ENCODE assay signal across 1 cellular context in the genomic region with DNA sequence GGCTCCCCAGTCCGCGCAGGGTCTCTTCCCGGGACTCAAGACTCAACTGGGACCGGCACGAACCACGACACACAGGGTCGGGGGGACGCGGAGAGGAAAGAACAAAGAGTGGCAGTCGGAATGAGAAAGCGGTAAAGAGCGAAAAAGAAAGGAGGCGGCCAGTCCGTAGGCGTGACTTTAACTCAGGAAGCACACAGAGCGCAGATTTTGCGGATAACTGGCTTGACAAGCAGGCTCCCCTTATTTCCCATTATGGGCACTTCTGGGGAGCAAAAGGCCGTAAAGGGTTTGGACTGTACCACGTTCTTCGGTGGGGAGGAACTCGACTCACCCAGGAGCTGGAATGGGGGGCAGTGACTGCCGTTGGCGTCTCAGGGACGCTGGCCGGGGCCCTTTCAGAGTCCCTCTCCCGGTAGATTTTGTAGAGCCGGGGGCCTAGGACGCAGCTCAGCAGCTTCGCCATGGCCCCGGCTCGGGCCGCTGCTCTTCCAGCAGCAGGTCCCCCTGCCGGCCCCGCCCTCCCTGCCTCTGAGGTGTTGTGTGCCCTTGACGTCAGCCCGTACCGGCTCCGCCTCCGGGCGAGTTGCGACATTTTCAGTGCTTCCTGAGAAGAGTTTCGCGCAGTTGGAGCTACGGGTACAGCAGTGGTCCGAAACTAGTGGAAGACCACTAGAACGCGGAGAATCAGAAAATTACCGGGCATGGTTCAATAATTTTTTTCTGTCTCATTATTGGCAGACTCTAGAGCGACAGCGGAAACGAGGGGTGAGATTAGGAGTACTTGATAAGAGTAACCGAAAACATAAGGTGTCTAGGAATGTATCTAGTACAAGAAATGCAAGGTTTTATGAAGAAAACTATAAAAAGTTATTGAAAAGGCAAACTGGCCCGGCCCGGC.
TF ChIP-seq lines count a peak whose summit lies in the region.

A gene (minus strand): TSS at position 506 of the 898 bp plus-strand sequence. CDS start 43 bp downstream, at position 463.

TF ChIP-seq in HEK293, 187 proteins besides CTCF, POLR2A, EP300 and RAD21 (continued from another document and continues in another):
- TF ChIP-seq, protein P1, sequence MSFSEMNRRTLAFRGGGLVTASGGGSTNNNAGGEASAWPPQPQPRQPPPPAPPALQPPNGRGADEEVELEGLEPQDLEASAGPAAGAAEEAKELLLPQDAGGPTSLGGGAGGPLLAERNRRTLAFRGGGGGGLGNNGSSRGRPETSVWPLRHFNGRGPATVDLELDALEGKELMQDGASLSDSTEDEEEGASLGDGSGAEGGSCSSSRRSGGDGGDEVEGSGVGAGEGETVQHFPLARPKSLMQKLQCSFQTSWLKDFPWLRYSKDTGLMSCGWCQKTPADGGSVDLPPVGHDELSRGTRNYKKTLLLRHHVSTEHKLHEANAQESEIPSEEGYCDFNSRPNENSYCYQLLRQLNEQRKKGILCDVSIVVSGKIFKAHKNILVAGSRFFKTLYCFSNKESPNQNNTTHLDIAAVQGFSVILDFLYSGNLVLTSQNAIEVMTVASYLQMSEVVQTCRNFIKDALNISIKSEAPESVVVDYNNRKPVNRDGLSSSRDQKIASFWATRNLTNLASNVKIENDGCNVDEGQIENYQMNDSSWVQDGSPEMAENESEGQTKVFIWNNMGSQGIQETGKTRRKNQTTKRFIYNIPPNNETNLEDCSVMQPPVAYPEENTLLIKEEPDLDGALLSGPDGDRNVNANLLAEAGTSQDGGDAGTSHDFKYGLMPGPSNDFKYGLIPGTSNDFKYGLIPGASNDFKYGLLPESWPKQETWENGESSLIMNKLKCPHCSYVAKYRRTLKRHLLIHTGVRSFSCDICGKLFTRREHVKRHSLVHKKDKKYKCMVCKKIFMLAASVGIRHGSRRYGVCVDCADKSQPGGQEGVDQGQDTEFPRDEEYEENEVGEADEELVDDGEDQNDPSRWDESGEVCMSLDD (tag by site-specific recombination; IDR thresholded peaks at IDR 0.05) = 0 out of 2 replicates have a peak, but pooled peaks have one; percentile 39
- TF ChIP-seq KLF1 (tag by site-specific recombination; IDR thresholded peaks at IDR 0.05) = no peak; the same call in 1 of the 2 replicates
- TF ChIP-seq SP2 (tag by site-specific recombination; IDR thresholded peaks at IDR 0.05) = peak; percentile 53
- TF ChIP-seq ZNF426 (tag by site-specific recombination; IDR thresholded peaks at IDR 0.05) = no peak
- TF ChIP-seq ZNF629 (tag by site-specific recombination; IDR thresholded peaks at IDR 0.05) = peak; percentile 97
- TF ChIP-seq ZNF544 (tag by site-specific recombination; IDR thresholded peaks at IDR 0.05) = no peak
- TF ChIP-seq, protein P2, sequence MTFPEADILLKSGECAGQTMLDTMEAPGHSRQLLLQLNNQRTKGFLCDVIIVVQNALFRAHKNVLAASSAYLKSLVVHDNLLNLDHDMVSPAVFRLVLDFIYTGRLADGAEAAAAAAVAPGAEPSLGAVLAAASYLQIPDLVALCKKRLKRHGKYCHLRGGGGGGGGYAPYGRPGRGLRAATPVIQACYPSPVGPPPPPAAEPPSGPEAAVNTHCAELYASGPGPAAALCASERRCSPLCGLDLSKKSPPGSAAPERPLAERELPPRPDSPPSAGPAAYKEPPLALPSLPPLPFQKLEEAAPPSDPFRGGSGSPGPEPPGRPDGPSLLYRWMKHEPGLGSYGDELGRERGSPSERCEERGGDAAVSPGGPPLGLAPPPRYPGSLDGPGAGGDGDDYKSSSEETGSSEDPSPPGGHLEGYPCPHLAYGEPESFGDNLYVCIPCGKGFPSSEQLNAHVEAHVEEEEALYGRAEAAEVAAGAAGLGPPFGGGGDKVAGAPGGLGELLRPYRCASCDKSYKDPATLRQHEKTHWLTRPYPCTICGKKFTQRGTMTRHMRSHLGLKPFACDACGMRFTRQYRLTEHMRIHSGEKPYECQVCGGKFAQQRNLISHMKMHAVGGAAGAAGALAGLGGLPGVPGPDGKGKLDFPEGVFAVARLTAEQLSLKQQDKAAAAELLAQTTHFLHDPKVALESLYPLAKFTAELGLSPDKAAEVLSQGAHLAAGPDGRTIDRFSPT (tag by site-specific recombination; IDR thresholded peaks at IDR 0.05) = no peak
- 0 out of 2 replicates have a peak, but pooled peaks have one; percentile 33 for TF ChIP-seq GLIS2 (tag by site-specific recombination; IDR thresholded peaks at IDR 0.05)
- no peak for TF ChIP-seq ZNF404 (tag by site-specific recombination; IDR thresholded peaks at IDR 0.05)
- no peak for TF ChIP-seq GLI4 (tag by site-specific recombination; IDR thresholded peaks at IDR 0.05)
- TF ChIP-seq ZNF621 (tag by site-specific recombination; IDR thresholded peaks at IDR 0.05) = no peak
- TF ChIP-seq ZBTB8A (tag by site-specific recombination; IDR thresholded peaks at IDR 0.05) = 0 out of 2 replicates have a peak, but pooled peaks have one; percentile 30
- TF ChIP-seq ZNF585B (tag by site-specific recombination; IDR thresholded peaks at IDR 0.05) = no peak
- peak; percentile 58; the same call in 1 of the 2 replicates for TF ChIP-seq KLF16 (tag by site-specific recombination; IDR thresholded peaks at IDR 0.05)
- no peak for TF ChIP-seq ZNF248 (tag by site-specific recombination; IDR thresholded peaks at IDR 0.05)
- peak; percentile 65 for TF ChIP-seq YY1 (tag by site-specific recombination; IDR thresholded peaks at IDR 0.05)
- TF ChIP-seq ZBTB21 (tag by site-specific recombination; IDR thresholded peaks at IDR 0.05) = peak; percentile 95
- 0 out of 2 replicates have a peak, but pooled peaks have one; percentile 48 for TF ChIP-seq MZF1 (tag by site-specific recombination; IDR thresholded peaks at IDR 0.05; ENCODE audit: borderline replicate concordance)
- TF ChIP-seq ZFP37 (tag by site-specific recombination; IDR thresholded peaks at IDR 0.05) = 0 out of 2 replicates have a peak, but pooled peaks have one; percentile 67
- TF ChIP-seq MEIS1 (CRISPR knock-in tag; IDR thresholded peaks at IDR 0.05; ENCODE audit: borderline replicate concordance) = no peak
- TF ChIP-seq ZBTB48 (tag by site-specific recombination; IDR thresholded peaks at IDR 0.05) = peak; percentile 50; the same call in 1 of the 2 replicates
- TF ChIP-seq ZNF112 (tag by site-specific recombination; IDR thresholded peaks at IDR 0.05) = no peak
- TF ChIP-seq, protein P3, sequence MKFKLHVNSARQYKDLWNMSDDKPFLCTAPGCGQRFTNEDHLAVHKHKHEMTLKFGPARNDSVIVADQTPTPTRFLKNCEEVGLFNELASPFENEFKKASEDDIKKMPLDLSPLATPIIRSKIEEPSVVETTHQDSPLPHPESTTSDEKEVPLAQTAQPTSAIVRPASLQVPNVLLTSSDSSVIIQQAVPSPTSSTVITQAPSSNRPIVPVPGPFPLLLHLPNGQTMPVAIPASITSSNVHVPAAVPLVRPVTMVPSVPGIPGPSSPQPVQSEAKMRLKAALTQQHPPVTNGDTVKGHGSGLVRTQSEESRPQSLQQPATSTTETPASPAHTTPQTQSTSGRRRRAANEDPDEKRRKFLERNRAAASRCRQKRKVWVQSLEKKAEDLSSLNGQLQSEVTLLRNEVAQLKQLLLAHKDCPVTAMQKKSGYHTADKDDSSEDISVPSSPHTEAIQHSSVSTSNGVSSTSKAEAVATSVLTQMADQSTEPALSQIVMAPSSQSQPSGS (tag by site-specific recombination; IDR thresholded peaks at IDR 0.05; ENCODE audit: low read depth) = peak; percentile 83
- TF ChIP-seq KLF10 (tag by site-specific recombination; IDR thresholded peaks at IDR 0.05) = peak; percentile 80
- TF ChIP-seq ZNF624 (tag by site-specific recombination; IDR thresholded peaks at IDR 0.05) = no peak
- peak; percentile 55; the same call in 1 of the 2 replicates for TF ChIP-seq ZNF24 (tag by site-specific recombination; IDR thresholded peaks at IDR 0.05)
- TF ChIP-seq, protein P4, sequence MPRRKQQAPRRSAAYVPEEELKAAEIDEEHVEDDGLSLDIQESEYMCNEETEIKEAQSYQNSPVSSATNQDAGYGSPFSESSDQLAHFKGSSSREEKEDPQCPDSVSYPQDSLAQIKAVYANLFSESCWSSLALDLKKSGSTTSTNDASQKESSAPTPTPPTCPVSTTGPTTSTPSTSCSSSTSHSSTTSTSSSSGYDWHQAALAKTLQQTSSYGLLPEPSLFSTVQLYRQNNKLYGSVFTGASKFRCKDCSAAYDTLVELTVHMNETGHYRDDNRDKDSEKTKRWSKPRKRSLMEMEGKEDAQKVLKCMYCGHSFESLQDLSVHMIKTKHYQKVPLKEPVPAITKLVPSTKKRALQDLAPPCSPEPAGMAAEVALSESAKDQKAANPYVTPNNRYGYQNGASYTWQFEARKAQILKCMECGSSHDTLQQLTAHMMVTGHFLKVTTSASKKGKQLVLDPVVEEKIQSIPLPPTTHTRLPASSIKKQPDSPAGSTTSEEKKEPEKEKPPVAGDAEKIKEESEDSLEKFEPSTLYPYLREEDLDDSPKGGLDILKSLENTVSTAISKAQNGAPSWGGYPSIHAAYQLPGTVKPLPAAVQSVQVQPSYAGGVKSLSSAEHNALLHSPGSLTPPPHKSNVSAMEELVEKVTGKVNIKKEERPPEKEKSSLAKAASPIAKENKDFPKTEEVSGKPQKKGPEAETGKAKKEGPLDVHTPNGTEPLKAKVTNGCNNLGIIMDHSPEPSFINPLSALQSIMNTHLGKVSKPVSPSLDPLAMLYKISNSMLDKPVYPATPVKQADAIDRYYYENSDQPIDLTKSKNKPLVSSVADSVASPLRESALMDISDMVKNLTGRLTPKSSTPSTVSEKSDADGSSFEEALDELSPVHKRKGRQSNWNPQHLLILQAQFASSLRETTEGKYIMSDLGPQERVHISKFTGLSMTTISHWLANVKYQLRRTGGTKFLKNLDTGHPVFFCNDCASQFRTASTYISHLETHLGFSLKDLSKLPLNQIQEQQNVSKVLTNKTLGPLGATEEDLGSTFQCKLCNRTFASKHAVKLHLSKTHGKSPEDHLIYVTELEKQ (tag by site-specific recombination; IDR thresholded peaks at IDR 0.05; ENCODE audit: borderline replicate concordance) = no peak
- TF ChIP-seq OVOL3 (tag by site-specific recombination; IDR thresholded peaks at IDR 0.05) = peak; percentile 29; the same call in 1 of the 2 replicates
- peak; percentile 79; the same call in 1 of the 2 replicates for TF ChIP-seq ZNF501 (tag by site-specific recombination; IDR thresholded peaks at IDR 0.05)
- TF ChIP-seq OSR2 (tag by site-specific recombination; IDR thresholded peaks at IDR 0.05) = peak; percentile 36
- no peak for TF ChIP-seq ZNF266 (tag by site-specific recombination; IDR thresholded peaks at IDR 0.05; ENCODE audit: low read depth)
- TF ChIP-seq, protein P5, sequence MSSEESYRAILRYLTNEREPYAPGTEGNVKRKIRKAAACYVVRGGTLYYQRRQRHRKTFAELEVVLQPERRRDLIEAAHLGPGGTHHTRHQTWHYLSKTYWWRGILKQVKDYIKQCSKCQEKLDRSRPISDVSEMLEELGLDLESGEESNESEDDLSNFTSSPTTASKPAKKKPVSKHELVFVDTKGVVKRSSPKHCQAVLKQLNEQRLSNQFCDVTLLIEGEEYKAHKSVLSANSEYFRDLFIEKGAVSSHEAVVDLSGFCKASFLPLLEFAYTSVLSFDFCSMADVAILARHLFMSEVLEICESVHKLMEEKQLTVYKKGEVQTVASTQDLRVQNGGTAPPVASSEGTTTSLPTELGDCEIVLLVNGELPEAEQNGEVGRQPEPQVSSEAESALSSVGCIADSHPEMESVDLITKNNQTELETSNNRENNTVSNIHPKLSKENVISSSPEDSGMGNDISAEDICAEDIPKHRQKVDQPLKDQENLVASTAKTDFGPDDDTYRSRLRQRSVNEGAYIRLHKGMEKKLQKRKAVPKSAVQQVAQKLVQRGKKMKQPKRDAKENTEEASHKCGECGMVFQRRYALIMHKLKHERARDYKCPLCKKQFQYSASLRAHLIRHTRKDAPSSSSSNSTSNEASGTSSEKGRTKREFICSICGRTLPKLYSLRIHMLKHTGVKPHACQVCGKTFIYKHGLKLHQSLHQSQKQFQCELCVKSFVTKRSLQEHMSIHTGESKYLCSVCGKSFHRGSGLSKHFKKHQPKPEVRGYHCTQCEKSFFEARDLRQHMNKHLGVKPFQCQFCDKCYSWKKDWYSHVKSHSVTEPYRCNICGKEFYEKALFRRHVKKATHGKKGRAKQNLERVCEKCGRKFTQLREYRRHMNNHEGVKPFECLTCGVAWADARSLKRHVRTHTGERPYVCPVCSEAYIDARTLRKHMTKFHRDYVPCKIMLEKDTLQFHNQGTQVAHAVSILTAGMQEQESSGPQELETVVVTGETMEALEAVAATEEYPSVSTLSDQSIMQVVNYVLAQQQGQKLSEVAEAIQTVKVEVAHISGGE (tag by site-specific recombination; conservative IDR thresholded peaks at IDR 0.05; ENCODE audit: low read depth) = peak; percentile 33
- TF ChIP-seq ZNF514 (tag by site-specific recombination; IDR thresholded peaks at IDR 0.05) = no peak
- TF ChIP-seq ZIC2 (tag by site-specific recombination; IDR thresholded peaks at IDR 0.05) = no peak
- no peak for TF ChIP-seq ZNF701 (tag by site-specific recombination; IDR thresholded peaks at IDR 0.05)
- TF ChIP-seq, protein P6, sequence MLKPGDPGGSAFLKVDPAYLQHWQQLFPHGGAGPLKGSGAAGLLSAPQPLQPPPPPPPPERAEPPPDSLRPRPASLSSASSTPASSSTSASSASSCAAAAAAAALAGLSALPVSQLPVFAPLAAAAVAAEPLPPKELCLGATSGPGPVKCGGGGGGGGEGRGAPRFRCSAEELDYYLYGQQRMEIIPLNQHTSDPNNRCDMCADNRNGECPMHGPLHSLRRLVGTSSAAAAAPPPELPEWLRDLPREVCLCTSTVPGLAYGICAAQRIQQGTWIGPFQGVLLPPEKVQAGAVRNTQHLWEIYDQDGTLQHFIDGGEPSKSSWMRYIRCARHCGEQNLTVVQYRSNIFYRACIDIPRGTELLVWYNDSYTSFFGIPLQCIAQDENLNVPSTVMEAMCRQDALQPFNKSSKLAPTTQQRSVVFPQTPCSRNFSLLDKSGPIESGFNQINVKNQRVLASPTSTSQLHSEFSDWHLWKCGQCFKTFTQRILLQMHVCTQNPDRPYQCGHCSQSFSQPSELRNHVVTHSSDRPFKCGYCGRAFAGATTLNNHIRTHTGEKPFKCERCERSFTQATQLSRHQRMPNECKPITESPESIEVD (tag by site-specific recombination; IDR thresholded peaks at IDR 0.05) = no peak
- TF ChIP-seq, protein P7, sequence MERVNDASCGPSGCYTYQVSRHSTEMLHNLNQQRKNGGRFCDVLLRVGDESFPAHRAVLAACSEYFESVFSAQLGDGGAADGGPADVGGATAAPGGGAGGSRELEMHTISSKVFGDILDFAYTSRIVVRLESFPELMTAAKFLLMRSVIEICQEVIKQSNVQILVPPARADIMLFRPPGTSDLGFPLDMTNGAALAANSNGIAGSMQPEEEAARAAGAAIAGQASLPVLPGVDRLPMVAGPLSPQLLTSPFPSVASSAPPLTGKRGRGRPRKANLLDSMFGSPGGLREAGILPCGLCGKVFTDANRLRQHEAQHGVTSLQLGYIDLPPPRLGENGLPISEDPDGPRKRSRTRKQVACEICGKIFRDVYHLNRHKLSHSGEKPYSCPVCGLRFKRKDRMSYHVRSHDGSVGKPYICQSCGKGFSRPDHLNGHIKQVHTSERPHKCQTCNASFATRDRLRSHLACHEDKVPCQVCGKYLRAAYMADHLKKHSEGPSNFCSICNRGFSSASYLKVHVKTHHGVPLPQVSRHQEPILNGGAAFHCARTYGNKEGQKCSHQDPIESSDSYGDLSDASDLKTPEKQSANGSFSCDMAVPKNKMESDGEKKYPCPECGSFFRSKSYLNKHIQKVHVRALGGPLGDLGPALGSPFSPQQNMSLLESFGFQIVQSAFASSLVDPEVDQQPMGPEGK (tag by site-specific recombination; IDR thresholded peaks at IDR 0.05) = peak; percentile 87
- TF ChIP-seq, protein P8, sequence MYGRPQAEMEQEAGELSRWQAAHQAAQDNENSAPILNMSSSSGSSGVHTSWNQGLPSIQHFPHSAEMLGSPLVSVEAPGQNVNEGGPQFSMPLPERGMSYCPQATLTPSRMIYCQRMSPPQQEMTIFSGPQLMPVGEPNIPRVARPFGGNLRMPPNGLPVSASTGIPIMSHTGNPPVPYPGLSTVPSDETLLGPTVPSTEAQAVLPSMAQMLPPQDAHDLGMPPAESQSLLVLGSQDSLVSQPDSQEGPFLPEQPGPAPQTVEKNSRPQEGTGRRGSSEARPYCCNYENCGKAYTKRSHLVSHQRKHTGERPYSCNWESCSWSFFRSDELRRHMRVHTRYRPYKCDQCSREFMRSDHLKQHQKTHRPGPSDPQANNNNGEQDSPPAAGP (tag by site-specific recombination; IDR thresholded peaks at IDR 0.05) = peak; percentile 79
